In genomic region chr10:70404036-70404905, GRCh38 we compare ENCODE assay signal across 8 cellular contexts. TPM values are rescaled to one million over a fixed set of nuclear protein-coding genes. Genes with fewer than 3 reads are reported as not detected.
DNase-seq lines count a peak whose midpoint lies in the region; FAIRE-seq and TF ChIP-seq lines count a peak whose summit lies in the region.

Gene EIF4EBP2, plus strand, starts transcription at chr10:70404145. Its CDS starts 257 bp downstream, at chr10:70404402.

- no peaks in the 10 kb centered on the region for H3K27me3 Mint-ChIP-seq in activated naive CD4-positive, alpha-beta T cell treated with anti-CD3 and anti-CD28 coated beads for 36 hours (ENCODE audit: low read depth)

- no peak within 1 kb of the TSS for H4K91ac ChIP-seq in neuronal stem cell (ENCODE audit: low read depth, low read length, poor library complexity)

- no CpG with 5 or more reads among the region's 110 CpGs for WGBS in neuronal stem cell (ENCODE audit: extremely low coverage in 2 of 2, insufficient read length in 2 of 2, insufficient replicate concordance in 1 of 2), 2 donors

- peak within 1 kb of the TSS; percentile 65; the same call in 1 of the 2 replicates for H3K27ac ChIP-seq in SK-N-MC
- H3K27ac ChIP-seq in neuronal stem cell (replicated peaks; ENCODE audit: low read length), result no peak within 1 kb of the TSS

- H2BK12ac ChIP-seq in neuronal stem cell (ENCODE audit: low read length), result peak within 1 kb of the TSS; percentile 93

- peak within 1 kb of the TSS; percentile 27 for H2BK15ac ChIP-seq in neuronal stem cell (ENCODE audit: low read length)

- H3K4me3 ChIP-seq in SK-N-MC, result peak within 1 kb of the TSS; percentile 82
- H3K4me3 ChIP-seq in neuronal stem cell (ENCODE audit: low read length in 2 of 2), result peak within 1 kb of the TSS; percentile 97 to 98

- H3K9me3 Mint-ChIP-seq in activated naive CD4-positive, alpha-beta T cell treated with anti-CD3 and anti-CD28 coated beads for 36 hours, result no peaks in the 10 kb centered on the region

- H3K9ac ChIP-seq in SK-N-MC (ENCODE audit: insufficient read length), result peak within 1 kb of the TSS; percentile 83
- peak within 1 kb of the TSS; percentile 100 for H3K9ac ChIP-seq in neuronal stem cell (ENCODE audit: low read depth, low read length, poor library complexity)

- no peaks in the 10 kb centered on the region for H3K36me3 ChIP-seq in SK-N-MC (ENCODE audit: insufficient read depth, low read length)
- H3K36me3 ChIP-seq in neuronal stem cell (replicated peaks in 1 of 2; ENCODE audit: control insufficient read depth in 2 of 2, insufficient read depth in 2 of 2, low read length in 2 of 2), result peaks cover 2 to 24% of the 10 kb centered on the region in 2 donors

- H2BK120ac ChIP-seq in neuronal stem cell (ENCODE audit: low read depth, low read length), result no peak within 1 kb of the TSS

- peak within 1 kb of the TSS; percentile 85 for H3K4me2 ChIP-seq in neuronal stem cell (ENCODE audit: insufficient read depth, low read length, poor library complexity, severe bottlenecking)

- peak within 1 kb of the TSS; percentile 98 for H3K4me3 Mint-ChIP-seq in activated naive CD4-positive, alpha-beta T cell treated with anti-CD3 and anti-CD28 coated beads for 36 hours

- FAIRE-seq in frontal cortex (lab: Jason Lieb, UNC), result no peak

- H4K8ac ChIP-seq in neuronal stem cell (ENCODE audit: low read depth, low read length), result peak within 1 kb of the TSS; percentile 88

- H3K4me1 Mint-ChIP-seq in activated naive CD4-positive, alpha-beta T cell treated with anti-CD3 and anti-CD28 coated beads for 36 hours (ENCODE audit: low read depth), result peaks cover 37% of the 10 kb centered on the region

- peak within 1 kb of the TSS; percentile 98 for H3K23ac ChIP-seq in neuronal stem cell (ENCODE audit: low read depth, low read length, poor library complexity)

- H3K4ac ChIP-seq in neuronal stem cell (ENCODE audit: low read length), result peak within 1 kb of the TSS; percentile 89

- TF ChIP-seq CTCF in subcutaneous adipose tissue (IDR thresholded peaks at IDR 0.05; ENCODE audit: low read depth), result no peak

- DNase-seq in GF-D8 (lab: John Stamatoyannopoulos, UW) (peak; percentile 87), HEK293T (ENCODE audit: extremely low spot score) (peak; percentile 97), NAMALWA (ENCODE audit: low spot score) (peak; percentile 85), SK-N-MC (ENCODE audit: low read depth, low spot score) (peak; percentile 40), frontal cortex (ENCODE audit: low spot score in 2 of 2) (peak; percentile 92 to 94), neuronal stem cell (ENCODE audit: low spot score) (peak; percentile 95)
- peak; percentile 99 for DNase-seq in activated naive CD4-positive, alpha-beta T cell treated with anti-CD3 and anti-CD28 coated beads for 36 hours

- peaks cover 3% of the 10 kb centered on the region for H3K79me1 ChIP-seq in neuronal stem cell (ENCODE audit: low read depth, low read length)

- peaks cover 3 to 6% of the 10 kb centered on the region in 2 donors for H3K4me1 ChIP-seq in neuronal stem cell (ENCODE audit: control insufficient read depth in 2 of 2, insufficient read depth in 1 of 2, low read depth in 1 of 2, low read length in 2 of 2)

- H2BK5ac ChIP-seq in neuronal stem cell (ENCODE audit: low read length), result peak within 1 kb of the TSS; percentile 13

- H3K18ac ChIP-seq in neuronal stem cell (ENCODE audit: low read length), result peak within 1 kb of the TSS; percentile 98

- H3K27ac Mint-ChIP-seq in activated naive CD4-positive, alpha-beta T cell treated with anti-CD3 and anti-CD28 coated beads for 36 hours, result peak within 1 kb of the TSS; percentile 90

- POLR2A ChIA-PET in HEK293T (lab: Yijun Ruan, JAX), result interaction anchor here (0.6 to 2.1 kb wide), 27 partner anchors 9 to 525 kb away, joined by 3 to 10 read pairs (median 4); partner anchors contain the start of genes LRRC20, PPA1, SAR1A and TYSND1

- intact Hi-C loops in activated naive CD4-positive, alpha-beta T cell treated with anti-CD3 and anti-CD28 coated beads for 36 hours (cut with micrococcal nuclease), result loop anchor here (1.0 to 5.0 kb wide), 5 partner anchors 22 to 412 kb away; partner anchors contain the start of genes LRRC20 and PPA1

- no peaks in the 10 kb centered on the region for H3K27me3 ChIP-seq in neuronal stem cell (ENCODE audit: control insufficient read depth in 3 of 3, insufficient read depth in 3 of 3, low read depth in 1 of 3, low read length in 3 of 3)

- H3K14ac ChIP-seq in neuronal stem cell (ENCODE audit: low read length), result peak within 1 kb of the TSS; percentile 94

- CTCF ChIA-PET in HEK293T (lab: Yijun Ruan, JAX), result interaction anchor here (0.6 to 1.2 kb wide), 3 partner anchors 26 to 103 kb away, joined by 3 to 4 read pairs (median 3); no protein-coding TSS in a partner anchor
- CTCF ChIA-PET in activated naive CD4-positive, alpha-beta T cell treated with anti-CD3 and anti-CD28 coated beads for 36 hours (lab: Charles Lee), result interaction anchor here (0.7 to 2.2 kb wide), 9 partner anchors 10 to 73 kb away, joined by 3 to 7 read pairs (median 3); no protein-coding TSS in a partner anchor

- H2AFZ ChIP-seq in neuronal stem cell (ENCODE audit: low read length), result peak within 1 kb of the TSS; percentile 83

- peak within 1 kb of the TSS; percentile 98 for H2AK5ac ChIP-seq in neuronal stem cell (ENCODE audit: low read depth, low read length)

- peaks cover 9% of the 10 kb centered on the region for H3K36me3 Mint-ChIP-seq in activated naive CD4-positive, alpha-beta T cell treated with anti-CD3 and anti-CD28 coated beads for 36 hours (ENCODE audit: low read depth)

- no peaks in the 10 kb centered on the region for H3K9me3 ChIP-seq in SK-N-MC (ENCODE audit: low read depth, low read length)
- H3K9me3 ChIP-seq in neuronal stem cell (replicated peaks in 1 of 2; ENCODE audit: control insufficient read depth in 2 of 2, insufficient read depth in 1 of 2, low read depth in 1 of 2, low read length in 2 of 2), result peaks cover 2 to 14% of the 10 kb centered on the region in 2 donors

TF ChIP-seq in HEK293T, 16 proteins besides CTCF, POLR2A, EP300 and RAD21:
- TF ChIP-seq CTBP1 (IDR thresholded peaks at IDR 0.05; ENCODE audit: borderline replicate concordance) (no peak), L3MBTL2 (conservative IDR thresholded peaks at IDR 0.05) (peak; percentile 95)

RNA-seq across cellular contexts. Expression of gene EIF4EBP2, which starts in this region (rescaled TPM):
- total RNA-seq in activated naive CD4-positive, alpha-beta T cell treated with anti-CD3 and anti-CD28 coated beads for 36 hours, result 10 to 100 TPM; 20.0 to 21.0 TPM
- 47.3 TPM for total RNA-seq in frontal cortex
- polyA plus RNA-seq in neuronal stem cell (2013, experiment 1 of 2), result 120 TPM
- polyA plus RNA-seq in neuronal stem cell (2013, experiment 2 of 2), result 124 TPM
- total RNA-seq in subcutaneous adipose tissue, result 100 to 1,000 TPM; 185 to 225 (median 195) TPM

Comparison
In these comparisons a context has a peak if more than half of its experiments do, and no peak if none do; other contexts are left out.
1. DNase-seq: peak in every context shown above with its lines; median percentile 99 in activated naive CD4-positive, alpha-beta T cell treated with anti-CD3 and anti-CD28 coated beads for 36 hours; 97 in HEK293T; 95 in neuronal stem cell; 93 in frontal cortex; 87 in GF-D8; 85 in NAMALWA; 40 in SK-N-MC.